In genomic region chr12:107645630-107646333, GRCh38 we compare ENCODE assay signal across 10 cellular contexts. TPM values are rescaled to one million over a fixed set of nuclear protein-coding genes. Genes with fewer than 3 reads are reported as not detected.
A peak's percentile ranks its signal among the peaks of the same experiment; 100 is the strongest.
DNase-seq lines count a peak whose midpoint lies in the region; ATAC-seq and TF ChIP-seq lines count a peak whose summit lies in the region.
"Had no signal": no experiment of that assay in that cellular context is flagged by ENCODE, and none has a peak within 500 bp of the region (broad histone marks: within the 10 kb centered on the region; RNA-seq: fewer than 3 reads in every experiment).

No MANE protein-coding gene starts in this region.

- peaks cover 16% of the 10 kb centered on the region for H3K4me1 ChIP-seq in iPS-18a (ENCODE audit: control insufficient read depth, low read depth, low read length)
- H3K4me1 ChIP-seq in smooth muscle cell (ENCODE audit: low read depth): peaks cover 17% of the 10 kb centered on the region

- CTCF ChIA-PET in CD4-positive, alpha-beta T cell (lab: Charles Lee): no interaction called here

- H3K27ac ChIP-seq in iPS-18a (ENCODE audit: low read length): peak overlapping the region; percentile 81
- H3K27ac ChIP-seq in smooth muscle cell (ENCODE audit: low read depth): no peak overlapping the region
- H3K27ac ChIP-seq in CD4-positive, alpha-beta T cell (ENCODE audit: low read depth, low read length): no peak overlapping the region

- no peak overlapping the region for H3K4me3 Mint-ChIP-seq in CD4-positive, alpha-beta T cell
- H3K4me3 Mint-ChIP-seq: activated naive CD8-positive, alpha-beta T cell; stimulated activated memory B cell treated with anti-CD40 and anti-IgM and Interleukin-4, amounts not matched to agents 10 μg/mL and 1 μg/mL and 100 μg/mL, for 72 hours had no signal

- peaks cover 30% of the 10 kb centered on the region for H3K36me3 Mint-ChIP-seq in CD4-positive, alpha-beta T cell (ENCODE audit: low read depth)
- H3K36me3 Mint-ChIP-seq: stimulated activated memory B cell treated with anti-CD40 and anti-IgM and Interleukin-4, amounts not matched to agents 10 μg/mL and 1 μg/mL and 100 μg/mL, for 72 hours had no signal

- no peaks in the 10 kb centered on the region for H3K27me3 Mint-ChIP-seq in CD4-positive, alpha-beta T cell
- H3K27me3 Mint-ChIP-seq: activated naive CD8-positive, alpha-beta T cell had no signal

- TF ChIP-seq CTCF in smooth muscle cell (IDR thresholded peaks at IDR 0.05; ENCODE audit: borderline replicate concordance, insufficient read depth, poor library complexity, severe bottlenecking): no peak
- TF ChIP-seq CTCF in CD4-positive, alpha-beta T cell (IDR thresholded peaks at IDR 0.05): no peak

- H3K9ac ChIP-seq in iPS-18a (ENCODE audit: low read length) (peak overlapping the region; percentile 57), smooth muscle cell (ENCODE audit: low read depth) (no peak overlapping the region)

- peak overlapping the region; percentile 64 for H3K4me2 ChIP-seq in smooth muscle cell

- H2AFZ ChIP-seq in smooth muscle cell (ENCODE audit: low read depth): peak overlapping the region; percentile 56

- intact Hi-C loops in CD4-positive, alpha-beta T cell (cut with DNase I, micrococcal nuclease): no loop called here

- H3K79me2 ChIP-seq in smooth muscle cell (ENCODE audit: low read depth): no peaks in the 10 kb centered on the region

- no peaks in the 10 kb centered on the region for H3K27me3 ChIP-seq in iPS-18a (ENCODE audit: control insufficient read depth, insufficient read depth, low read length)
- H3K27me3 ChIP-seq in smooth muscle cell (ENCODE audit: low read depth): no peaks in the 10 kb centered on the region
- no peaks in the 10 kb centered on the region for H3K27me3 ChIP-seq in CD4-positive, alpha-beta T cell (ENCODE audit: control insufficient read depth, insufficient read depth, low read length)

- no peak overlapping the region for H3K27ac Mint-ChIP-seq in CD4-positive, alpha-beta T cell
- H3K27ac Mint-ChIP-seq: activated naive CD8-positive, alpha-beta T cell; stimulated activated memory B cell treated with anti-CD40 and anti-IgM and Interleukin-4, amounts not matched to agents 10 μg/mL and 1 μg/mL and 100 μg/mL, for 72 hours had no signal

- H3K9me3 ChIP-seq in iPS-18a (ENCODE audit: control insufficient read depth, low read depth, low read length) (no peaks in the 10 kb centered on the region), smooth muscle cell (replicated peaks; ENCODE audit: low read depth) (no peaks in the 10 kb centered on the region)
- H3K9me3 ChIP-seq in CD4-positive, alpha-beta T cell (ENCODE audit: control insufficient read depth, low read length): no peaks in the 10 kb centered on the region

- H3K36me3 ChIP-seq in iPS-18a (ENCODE audit: control insufficient read depth, low read depth, low read length): no peaks in the 10 kb centered on the region
- H3K36me3 ChIP-seq in smooth muscle cell (ENCODE audit: low read depth): no peaks in the 10 kb centered on the region

- WGBS in smooth muscle cell (ENCODE audit: low lambda C conversion rate): 20% methylated on average over 27 of the region's 27 CpGs

- POLR2A ChIA-PET in CD4-positive, alpha-beta T cell (lab: Charles Lee): no interaction called here

- H3K4me1 Mint-ChIP-seq in CD4-positive, alpha-beta T cell (ENCODE audit: low read depth): no peaks in the 10 kb centered on the region
- H3K4me1 Mint-ChIP-seq: stimulated activated memory B cell treated with anti-CD40 and anti-IgM and Interleukin-4, amounts not matched to agents 10 μg/mL and 1 μg/mL and 100 μg/mL, for 72 hours had no signal

- no peaks in the 10 kb centered on the region for H3F3A ChIP-seq in smooth muscle cell (ENCODE audit: low read depth)

- DNase-seq in NCI-H1105 treated with DMSO at 0.1 percent for 48 hours (lab: John Stamatoyannopoulos, UW): peak; percentile 93
- no peak for DNase-seq in smooth muscle cell (lab: John Stamatoyannopoulos, UW; ENCODE audit: unreplicated experiment)
- DNase-seq in CD4-positive, alpha-beta T cell: no peak
- DNase-seq in NCI-H345 treated with DMSO at 0.1 percent for 48 hours (lab: John Stamatoyannopoulos, UW; ENCODE audit: unreplicated experiment): no peak

- no peak for ATAC-seq in SK-N-SH treated with all-trans-retinoic acid at 6 μM for 48 hours
- no peak for ATAC-seq in GM18517 (IDR thresholded peaks at IDR 0.05; ENCODE audit: unreplicated experiment)
- ATAC-seq in CD4-positive, alpha-beta T cell (ENCODE audit: poor library complexity): no peak
- ATAC-seq in GM21360 (IDR thresholded peaks at IDR 0.05; ENCODE audit: unreplicated experiment): no peak

- H3K9me3 Mint-ChIP-seq in CD4-positive, alpha-beta T cell: no peaks in the 10 kb centered on the region
- H3K9me3 Mint-ChIP-seq: stimulated activated memory B cell treated with anti-CD40 and anti-IgM and Interleukin-4, amounts not matched to agents 10 μg/mL and 1 μg/mL and 100 μg/mL, for 72 hours had no signal

- H3K4me3 ChIP-seq in iPS-18a (ENCODE audit: low read length) (no peak overlapping the region), smooth muscle cell (no peak overlapping the region)

- no peaks in the 10 kb centered on the region for H4K20me1 ChIP-seq in smooth muscle cell (ENCODE audit: low read depth)

TF ChIP-seq in SK-N-SH treated with all-trans-retinoic acid at 6 μM for 48 hours, 23 proteins besides CTCF, POLR2A, EP300 and RAD21:
- TF ChIP-seq TCF4 (CRISPR knock-in tag; IDR thresholded peaks at IDR 0.05; ENCODE audit: borderline replicate concordance) (peak; percentile 52; the same call in 1 of the 2 replicates), BACH2 (CRISPR knock-in tag; IDR thresholded peaks at IDR 0.05; ENCODE audit: borderline replicate concordance) (no peak)

RNA-seq across cellular contexts. Expression of gene PWP1, which starts 39.8 kb away (rescaled TPM):
- 59.6 and 77.9 TPM in 2 replicates for total RNA-seq in smooth muscle cell
- 68.3 and 75.1 TPM in 2 replicates for polyA plus RNA-seq in smooth muscle cell
- total RNA-seq in CD4-positive, alpha-beta T cell: 10 to 100 TPM; 24.1 to 24.2 TPM
